13 cellular contexts compared by ENCODE assay signal in the genomic region with DNA sequence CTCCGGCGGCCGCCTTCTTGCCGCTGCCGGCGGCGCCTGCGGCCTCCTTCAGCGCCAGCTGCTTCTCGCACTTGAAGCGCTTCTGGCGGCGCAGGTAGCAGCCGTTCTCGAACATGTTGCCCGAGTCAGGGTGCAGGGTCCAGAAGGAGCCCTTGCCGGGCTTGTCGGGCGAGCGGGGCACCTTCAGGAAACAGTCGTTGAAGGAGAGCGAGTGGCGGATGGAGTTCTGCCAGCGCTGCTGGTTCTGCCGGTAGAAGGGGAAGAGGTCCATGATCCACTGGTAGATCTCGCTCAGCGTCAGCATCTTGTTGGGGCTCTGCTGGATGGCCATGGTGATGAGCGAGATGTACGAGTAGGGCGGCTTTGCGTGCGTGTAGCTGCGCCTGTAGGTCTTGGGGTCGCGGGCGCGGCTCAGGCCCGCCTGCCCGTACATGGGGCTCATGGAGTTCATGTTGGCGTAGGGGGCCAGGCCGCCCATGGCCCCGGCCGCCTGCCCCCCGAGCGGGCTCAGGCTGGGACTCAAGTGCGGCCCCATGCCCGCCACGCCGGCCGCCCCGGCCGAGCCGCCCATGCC. TPM values are rescaled to one million over a fixed set of nuclear protein-coding genes. Genes with fewer than 3 reads are reported as not detected.
A peak's percentile ranks its signal among the peaks of the same experiment; 100 is the strongest.
DNase-seq lines count a peak whose midpoint lies in the region; ATAC-seq and TF ChIP-seq lines count a peak whose summit lies in the region.
"Had no signal": no experiment of that assay in that cellular context is flagged by ENCODE, and none has a peak within 500 bp of the region (broad histone marks: within the 10 kb centered on the region; RNA-seq: fewer than 3 reads in every experiment).

No MANE protein-coding gene starts in this region.

- peak; percentile 56 for DNase-seq in activated CD8-positive, alpha-beta memory T cell treated with anti-CD3 and anti-CD28 coated beads, Interleukin-2, amount 50 U/mL, for 48 hours
- no peak for DNase-seq in activated CD8-positive, alpha-beta memory T cell treated with anti-CD3 and anti-CD28 coated beads for 24 hours
- DNase-seq in chondrocyte (ENCODE audit: low spot score) (no peak), mesendoderm (no peak), transverse colon (no peak)
- DNase-seq: activated T-cell treated with anti-CD3 and anti-CD28 coated beads, Interleukin-2, amount 50 U/mL, for 1 hour; NCI-H1694 treated with DMSO at 0.1 percent for 48 hours; stimulated activated CD4-positive, alpha-beta T cell treated with anti-CD3 and anti-CD28 coated beads, Interleukin-2, amount 100 ng/mL, for 24 hours had no signal

- WGBS in mesendoderm (ENCODE audit: extremely low coverage, insufficient coverage, low lambda C conversion rate): no CpG with 5 or more reads among the region's 53 CpGs
- 30 to 51% methylated on average over 2 to 37 of the region's 53 CpGs for WGBS in transverse colon (ENCODE audit: low coverage in 1 of 2), 2 donors

- no peaks in the 10 kb centered on the region for H3K79me2 ChIP-seq in mesendoderm (ENCODE audit: control insufficient read depth, insufficient read depth, low read length)

- no peak overlapping the region for H2BK120ac ChIP-seq in mesendoderm (ENCODE audit: low read depth, low read length)

- no peaks in the 10 kb centered on the region for H3K79me1 ChIP-seq in mesendoderm (ENCODE audit: low read length)

- TF ChIP-seq POLR2A in transverse colon (IDR thresholded peaks at IDR 0.05): no peak

- H3K23ac ChIP-seq in mesendoderm (ENCODE audit: low read length): peak overlapping the region; percentile 76

- no peak overlapping the region for H3K27ac Mint-ChIP-seq in chondrocyte (ENCODE audit: unreplicated experiment)
- H3K27ac Mint-ChIP-seq in activated T-helper 17 cell treated with anti-CD3 and anti-CD28 coated beads, Interleukin-2, amount 50 U/mL, for 72 hours: no peak overlapping the region

- H3K4me2 ChIP-seq in mesendoderm (ENCODE audit: low read length): peak overlapping the region; percentile 50

- in situ Hi-C loops in transverse colon (cut with MboI; ENCODE audit: low pct_ligation_motif_present in 1 of 4, low pct_unique_long_range_greater_than_20kb in 1 of 4, low sequenced_read_pairs in 3 of 4): loop anchor here in 3 of 4 donors (10.0 to 25.0 kb wide), 2 partner anchors 245 to 248 kb away; no protein-coding TSS in a partner anchor

- peak overlapping the region; percentile 74 for H3K9ac ChIP-seq in mesendoderm (ENCODE audit: low read length)

- no peak for ATAC-seq in GM18858 (IDR thresholded peaks at IDR 0.05; ENCODE audit: unreplicated experiment)
- ATAC-seq in GM19324 (IDR thresholded peaks at IDR 0.05; ENCODE audit: low FRiP score, unreplicated experiment): no peak
- no peak for ATAC-seq in activated T-helper 17 cell treated with anti-CD3 and anti-CD28 coated beads, Interleukin-2, amount 50 U/mL, for 72 hours (replicated peaks)
- ATAC-seq: gastroesophageal sphincter had no signal

- no peak overlapping the region for H3K4ac ChIP-seq in mesendoderm (ENCODE audit: low read depth, low read length)

- H3K4me3 ChIP-seq in mesendoderm (ENCODE audit: low read length): peak overlapping the region; percentile 51
- H3K4me3 ChIP-seq in transverse colon: peak overlapping the region in 3 of 4 donors; percentile 37 to 60 (median 48)

- no peak overlapping the region for H2BK15ac ChIP-seq in mesendoderm (replicated peaks; ENCODE audit: low read depth)

- intact Hi-C loops in transverse colon (cut with DNase I; ENCODE audit: low total_unique reads): no loop called here

- no peak overlapping the region for H2AK5ac ChIP-seq in mesendoderm (ENCODE audit: low read length)

- H3K9me3 Mint-ChIP-seq in chondrocyte (ENCODE audit: low read depth): no peaks in the 10 kb centered on the region
- no peaks in the 10 kb centered on the region for H3K9me3 Mint-ChIP-seq in activated T-helper 17 cell treated with anti-CD3 and anti-CD28 coated beads, Interleukin-2, amount 50 U/mL, for 72 hours

- peak overlapping the region; percentile 16 for H3K18ac ChIP-seq in mesendoderm (ENCODE audit: low read length)

- H3K27ac ChIP-seq in mesendoderm (ENCODE audit: low read depth, low read length) (no peak overlapping the region), transverse colon (peak overlapping the region; percentile 84 to 90 (median 87))
- H3K27ac ChIP-seq: gastroesophageal sphincter had no signal

- no peak overlapping the region for H4K5ac ChIP-seq in mesendoderm (ENCODE audit: low read length)

- no peak for TF ChIP-seq CTCF in chondrocyte (IDR thresholded peaks at IDR 0.05)
- TF ChIP-seq CTCF in transverse colon (IDR thresholded peaks at IDR 0.05): no peak

- peaks cover 65% of the 10 kb centered on the region for H3K27me3 ChIP-seq in mesendoderm (ENCODE audit: insufficient read depth, low read length, poor library complexity)
- H3K27me3 ChIP-seq in transverse colon: peaks cover 99% of the 10 kb centered on the region

- no peaks in the 10 kb centered on the region for H3K9me3 ChIP-seq in transverse colon
- H3K9me3 ChIP-seq: gastroesophageal sphincter had no signal

- peaks cover 22% of the 10 kb centered on the region for H3K4me1 Mint-ChIP-seq in chondrocyte (ENCODE audit: low read depth)
- H3K4me1 Mint-ChIP-seq in activated T-helper 17 cell treated with anti-CD3 and anti-CD28 coated beads, Interleukin-2, amount 50 U/mL, for 72 hours: no peaks in the 10 kb centered on the region

- H3K36me3 ChIP-seq in mesendoderm (ENCODE audit: control insufficient read depth, insufficient read depth, low read length) (no peaks in the 10 kb centered on the region), transverse colon (no peaks in the 10 kb centered on the region)
- H3K36me3 ChIP-seq: gastroesophageal sphincter had no signal

- H3K56ac ChIP-seq in mesendoderm (ENCODE audit: low read length): peak overlapping the region; percentile 85

- H3K4me1 ChIP-seq in mesendoderm (ENCODE audit: control insufficient read depth, low read depth, low read length) (no peaks in the 10 kb centered on the region), transverse colon (peaks cover 0 to 59% (median 36%) of the 10 kb centered on the region in 4 donors)

- H2BK5ac ChIP-seq in mesendoderm (ENCODE audit: low read length): no peak overlapping the region

- no peak overlapping the region for H4K8ac ChIP-seq in mesendoderm (ENCODE audit: low read depth, low read length)

- H3K27me3 Mint-ChIP-seq in chondrocyte (ENCODE audit: low read depth): peaks cover 73% of the 10 kb centered on the region
- H3K27me3 Mint-ChIP-seq in activated T-helper 17 cell treated with anti-CD3 and anti-CD28 coated beads, Interleukin-2, amount 50 U/mL, for 72 hours: peaks cover 44% of the 10 kb centered on the region

- H3K4me3 Mint-ChIP-seq in chondrocyte (ENCODE audit: unreplicated experiment): peak overlapping the region; percentile 16
- no peak overlapping the region for H3K4me3 Mint-ChIP-seq in activated T-helper 17 cell treated with anti-CD3 and anti-CD28 coated beads, Interleukin-2, amount 50 U/mL, for 72 hours

- TF ChIP-seq EP300 in transverse colon (IDR thresholded peaks at IDR 0.05; ENCODE audit: low read depth): no peak

- H3K36me3 Mint-ChIP-seq in chondrocyte (ENCODE audit: low read depth): peaks cover 2% of the 10 kb centered on the region
- no peaks in the 10 kb centered on the region for H3K36me3 Mint-ChIP-seq in activated T-helper 17 cell treated with anti-CD3 and anti-CD28 coated beads, Interleukin-2, amount 50 U/mL, for 72 hours (ENCODE audit: low read depth)

RNA-seq across cellular contexts. Expression of a gene that starts 1.9 kb away (rescaled TPM):
- not detected in 3 replicates for total RNA-seq in chondrocyte
- polyA plus RNA-seq in mesendoderm (2013, experiment 1 of 2): 5.9 TPM
- polyA plus RNA-seq in mesendoderm (2013, experiment 2 of 2): 5.6 TPM
- 10 to 100 TPM; 10.5 to 16.1 (median 12.6) TPM for total RNA-seq in transverse colon
- not detected for total RNA-seq in activated T-helper 17 cell treated with anti-CD3 and anti-CD28 coated beads, Interleukin-2, amount 50 U/mL, for 72 hours
- total RNA-seq: aorta, gastroesophageal sphincter had no signal

Comparison
In these comparisons a context has a peak if more than half of its experiments do, and no peak if none do; other contexts are left out.
1. RNA of a gene that starts 1.9 kb away (total RNA-seq): 10.5 to 16.1 TPM in transverse colon; not detected in chondrocyte and not detected in activated T-helper 17 cell treated with anti-CD3 and anti-CD28 coated beads, Interleukin-2, amount 50 U/mL, for 72 hours; every median in the first group is over 10 times any median in the second.